Comparison of ENCODE assay signal across 16 cellular contexts in the genomic region with DNA sequence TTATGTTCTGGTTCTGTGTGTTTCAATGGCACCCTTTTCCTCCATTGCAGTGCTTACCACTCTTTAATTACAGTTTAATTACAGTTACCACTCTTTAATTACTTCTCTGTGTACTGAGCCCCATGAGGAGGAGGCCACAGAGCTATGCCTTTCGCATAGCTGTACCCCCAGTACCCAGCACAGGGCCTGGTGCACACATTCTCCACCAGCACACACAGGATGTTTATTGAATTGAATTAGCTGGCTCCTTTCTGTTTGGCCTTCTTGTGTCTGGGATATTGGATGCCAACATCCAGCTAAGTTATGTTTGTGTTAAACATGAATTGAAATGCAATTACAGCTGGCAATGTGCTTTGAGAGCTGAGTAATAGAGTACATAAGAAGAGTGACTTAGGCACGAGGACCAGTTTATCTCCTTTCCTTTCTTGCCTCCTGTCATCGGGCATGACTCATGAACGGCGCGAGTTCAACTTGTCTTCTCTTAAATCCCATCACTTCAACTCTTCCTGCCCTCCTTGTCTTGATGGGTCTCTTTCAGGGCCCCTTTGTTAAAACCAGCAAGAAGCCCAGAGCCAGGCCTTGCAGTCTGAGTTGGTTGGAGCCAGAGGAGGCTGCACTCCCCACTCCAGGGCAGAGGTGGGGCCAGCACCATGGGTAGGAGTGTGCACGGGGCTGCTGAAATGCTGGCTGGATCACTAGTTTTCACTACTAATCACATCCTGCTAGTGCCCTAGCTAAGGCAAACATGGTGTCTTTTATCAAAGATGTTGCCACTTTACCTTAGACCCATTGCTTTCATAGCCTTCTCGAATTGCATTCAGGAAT. TPM values are rescaled to one million over a fixed set of nuclear protein-coding genes. Genes with fewer than 3 reads are reported as not detected.
A peak's percentile ranks its signal among the peaks of the same experiment; 100 is the strongest.
DNase-seq lines count a peak whose midpoint lies in the region; ATAC-seq and TF ChIP-seq lines count a peak whose summit lies in the region.
"Had no signal": no experiment of that assay in that cellular context is flagged by ENCODE, and none has a peak within 500 bp of the region (broad histone marks: within the 10 kb centered on the region; RNA-seq: fewer than 3 reads in every experiment).

No MANE protein-coding gene starts in this region.

- H3K4me3 ChIP-seq in AG04449 (ENCODE audit: low read depth, low read length), result no peak overlapping the region
- no peak overlapping the region for H3K4me3 ChIP-seq in esophagus (ENCODE audit: low read depth in 1 of 2, low read length in 2 of 2)
- H3K4me3 ChIP-seq in mucosa of descending colon, result no peak overlapping the region
- H3K4me3 ChIP-seq: Peyer's patch had no signal

- DNase-seq in AG04449 (ENCODE audit: low read depth, low spot score) (peak; percentile 17), RWPE1 (ENCODE audit: low spot score) (peak; percentile 61), mucosa of descending colon (peak in 2 of 3 donors; percentile 46 to 52), NCI-H526 treated with DMSO at 0.1 percent for 48 hours (lab: John Stamatoyannopoulos, UW) (no peak)
- DNase-seq in stimulated activated CD4-positive, alpha-beta T cell treated with anti-CD3 and anti-CD28 coated beads, Interleukin-15, amount 100 ng/mL, for 24 hours, result no peak
- DNase-seq: ACHN; activated B cell treated with CpG ODN at 0.5 μM for 24 hours; Caco-2; left ventricle myocardium superior; NCI-H187; stimulated activated CD4-positive, alpha-beta T cell treated with anti-CD3 and anti-CD28 coated beads, Interleukin-12 subunit alpha, Interleukin-12 subunit beta, amount 100 ng/mL, for 4 hours; T-cell had no signal

- peaks cover 2 to 23% of the 10 kb centered on the region in 2 donors for H3K4me1 ChIP-seq in esophagus (ENCODE audit: control insufficient read depth in 2 of 2, insufficient read depth in 2 of 2, low read length in 1 of 2)
- peaks cover 39% of the 10 kb centered on the region for H3K4me1 ChIP-seq in mucosa of descending colon (ENCODE audit: low read depth)

- H3K9me3 ChIP-seq in esophagus (ENCODE audit: control insufficient read depth in 2 of 2, insufficient read depth in 1 of 2, low read depth in 1 of 2, low read length in 1 of 2) (no peaks in the 10 kb centered on the region), mucosa of descending colon (peaks cover 16% of the 10 kb centered on the region)

- POLR2A ChIA-PET in AG04449 (lab: Yijun Ruan, JAX), result no interaction called here
- POLR2A ChIA-PET in RWPE1 (lab: Yijun Ruan, JAX; ENCODE audit: low non-redundant PET), result no interaction called here

- H3K27ac ChIP-seq in RWPE1, result no peak overlapping the region
- peak overlapping the region; percentile 77 to 93 for H3K27ac ChIP-seq in esophagus (ENCODE audit: low read depth in 2 of 2, low read length in 1 of 2)

- no peak for TF ChIP-seq CTCF in AG04449 (IDR thresholded peaks at IDR 0.05; ENCODE audit: insufficient read depth, low read length, missing control alignments)
- TF ChIP-seq CTCF in RWPE1 (conservative IDR thresholded peaks at IDR 0.05; ENCODE audit: low read depth), result no peak
- no peak for TF ChIP-seq CTCF in mucosa of descending colon (IDR thresholded peaks at IDR 0.05)

- ATAC-seq in mucosa of descending colon (peak; percentile 71), GM21360 (IDR thresholded peaks at IDR 0.05; ENCODE audit: unreplicated experiment) (no peak), HG03139 (IDR thresholded peaks at IDR 0.05; ENCODE audit: unreplicated experiment) (no peak)
- ATAC-seq: left ventricle myocardium superior, T-cell had no signal

- intact Hi-C loops in mucosa of descending colon (cut with DNase I, micrococcal nuclease), result no loop called here

- 48 to 69% methylated on average over 8 of the region's 8 CpGs for WGBS in esophagus, 2 donors

- H3K36me3 ChIP-seq in esophagus (ENCODE audit: control insufficient read depth in 2 of 2, insufficient read depth in 2 of 2, low read length in 1 of 2) (no peaks in the 10 kb centered on the region), mucosa of descending colon (ENCODE audit: low read depth) (no peaks in the 10 kb centered on the region)
- H3K36me3 ChIP-seq: Peyer's patch had no signal

- CTCF ChIA-PET in AG04449 (lab: Yijun Ruan, JAX), result interaction anchor here (0.8 kb wide), 1 partner anchor 35 kb away, joined by 3 read pairs; no protein-coding TSS in a partner anchor
- CTCF ChIA-PET in RWPE1 (lab: Yijun Ruan, JAX), result interaction anchor here (0.6 to 0.7 kb wide), 2 partner anchors 21 to 718 kb away, joined by 3 to 4 read pairs; no protein-coding TSS in a partner anchor

- no peaks in the 10 kb centered on the region for H3K27me3 ChIP-seq in esophagus (ENCODE audit: control insufficient read depth in 1 of 2, insufficient read depth in 2 of 2, low read length in 2 of 2)
- H3K27me3 ChIP-seq: Peyer's patch had no signal

RNA-seq across cellular contexts. Expression of gene MVB12B, which starts 37.4 kb away (rescaled TPM):
- 1 to 10 TPM; 2.1 to 2.4 TPM for polyA plus RNA-seq in esophagus
- total RNA-seq in mucosa of descending colon, result 10 to 100 TPM; 16.8 to 26.4 (median 21.6) TPM

Comparison
In these comparisons a context has a peak if more than half of its experiments do, and no peak if none do; other contexts are left out.
1. DNase-seq: peak in AG04449 (single experiment), RWPE1 (single experiment) and mucosa of descending colon (2 of 3); none in stimulated activated CD4-positive, alpha-beta T cell treated with anti-CD3 and anti-CD28 coated beads, Interleukin-15, amount 100 ng/mL, for 24 hours (single experiment) and NCI-H526 treated with DMSO at 0.1 percent for 48 hours (single experiment).